Comparison of ENCODE assay signal across 8 cellular contexts in the genomic region with DNA sequence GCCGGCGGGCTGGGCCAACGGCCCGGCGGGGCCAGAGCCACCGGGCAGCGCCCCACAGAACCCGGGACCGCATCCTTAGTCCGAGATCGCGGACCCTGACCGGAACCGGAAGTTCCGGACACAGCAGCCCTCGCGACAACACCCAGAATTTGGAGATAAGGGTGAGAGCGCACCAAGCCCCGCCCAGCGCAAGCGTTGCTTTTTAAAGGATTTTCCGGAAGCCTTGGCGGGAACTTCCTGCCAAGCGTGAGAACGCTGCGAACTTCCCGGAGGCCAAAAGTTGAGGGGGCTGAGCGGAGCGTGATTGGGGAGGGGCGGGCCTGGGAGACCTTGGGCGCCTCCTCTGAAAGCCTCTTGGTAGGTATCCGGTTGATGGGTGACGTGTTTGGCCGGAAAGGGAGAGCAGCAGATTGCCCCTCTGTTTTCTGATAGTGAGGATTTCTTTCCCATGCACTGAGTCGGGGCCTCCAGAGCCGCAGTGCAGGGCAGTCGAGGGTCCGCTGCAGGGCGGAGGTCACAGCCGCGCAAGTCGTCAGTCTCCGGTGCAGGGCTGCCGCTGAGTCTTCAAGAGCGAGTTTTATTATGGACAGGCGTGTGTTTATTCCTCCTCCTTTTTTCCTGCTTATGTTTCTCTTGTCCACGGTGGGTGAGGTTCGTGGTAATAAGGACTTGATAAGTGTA. TPM values are rescaled to one million over a fixed set of nuclear protein-coding genes. Genes with fewer than 3 reads are reported as not detected.
DNase-seq lines count a peak whose midpoint lies in the region; ATAC-seq and TF ChIP-seq lines count a peak whose summit lies in the region.

A gene with protein sequence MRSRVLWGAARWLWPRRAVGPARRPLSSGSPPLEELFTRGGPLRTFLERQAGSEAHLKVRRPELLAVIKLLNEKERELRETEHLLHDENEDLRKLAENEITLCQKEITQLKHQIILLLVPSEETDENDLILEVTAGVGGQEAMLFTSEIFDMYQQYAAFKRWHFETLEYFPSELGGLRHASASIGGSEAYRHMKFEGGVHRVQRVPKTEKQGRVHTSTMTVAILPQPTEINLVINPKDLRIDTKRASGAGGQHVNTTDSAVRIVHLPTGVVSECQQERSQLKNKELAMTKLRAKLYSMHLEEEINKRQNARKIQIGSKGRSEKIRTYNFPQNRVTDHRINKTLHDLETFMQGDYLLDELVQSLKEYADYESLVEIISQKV (minus strand): TSS at position 97 of the 681 bp plus-strand sequence. CDS start 24 bp downstream, at position 73.

- under 1% methylated on average over 20 of the region's 48 CpGs for WGBS in suprapubic skin

- no peaks in the 10 kb centered on the region for H3K9me3 ChIP-seq in suprapubic skin

- no peak for TF ChIP-seq CTCF in HFFc6 (IDR thresholded peaks at IDR 0.05)
- TF ChIP-seq CTCF in NB4 (IDR thresholded peaks at IDR 0.05; ENCODE audit: low read depth, low read length): no peak
- TF ChIP-seq CTCF in suprapubic skin (IDR thresholded peaks at IDR 0.05): no peak

- peak; percentile 32 for TF ChIP-seq POLR2A in NB4 (IDR thresholded peaks at IDR 0.05; ENCODE audit: extremely low read depth, insufficient read length)
- peak; percentile 52 to 69 for TF ChIP-seq POLR2A in suprapubic skin (IDR thresholded peaks at IDR 0.05)

- H3K9me3 Mint-ChIP-seq in HFFc6: no peaks in the 10 kb centered on the region
- H3K9me3 Mint-ChIP-seq in activated naive CD4-positive, alpha-beta T cell treated with anti-CD3 and anti-CD28 coated beads, Interleukin-2, amount 50 U/mL, for 24 hours: no peaks in the 10 kb centered on the region

- H3K36me3 Mint-ChIP-seq in HFFc6 (ENCODE audit: low read depth): peaks cover 24% of the 10 kb centered on the region
- H3K36me3 Mint-ChIP-seq in activated naive CD4-positive, alpha-beta T cell treated with anti-CD3 and anti-CD28 coated beads, Interleukin-2, amount 50 U/mL, for 24 hours: peaks cover 13% of the 10 kb centered on the region

- ATAC-seq in SK-N-SH treated with all-trans-retinoic acid at 6 μM for 48 hours: peak; percentile 97

- H3K27me3 ChIP-seq in suprapubic skin: no peaks in the 10 kb centered on the region

- H3K27me3 Mint-ChIP-seq in HFFc6 (ENCODE audit: insufficient read depth): no peaks in the 10 kb centered on the region
- H3K27me3 Mint-ChIP-seq in activated naive CD4-positive, alpha-beta T cell treated with anti-CD3 and anti-CD28 coated beads, Interleukin-2, amount 50 U/mL, for 24 hours: no peaks in the 10 kb centered on the region

- H3K27ac Mint-ChIP-seq in HFFc6: peak within 1 kb of the TSS; percentile 91
- H3K27ac Mint-ChIP-seq in activated naive CD4-positive, alpha-beta T cell treated with anti-CD3 and anti-CD28 coated beads, Interleukin-2, amount 50 U/mL, for 24 hours: peak within 1 kb of the TSS; percentile 98

- H3K4me3 Mint-ChIP-seq in HFFc6: peak within 1 kb of the TSS; percentile 94
- peak within 1 kb of the TSS; percentile 96 for H3K4me3 Mint-ChIP-seq in activated naive CD4-positive, alpha-beta T cell treated with anti-CD3 and anti-CD28 coated beads, Interleukin-2, amount 50 U/mL, for 24 hours

- peak within 1 kb of the TSS; percentile 89 for H3K27ac ChIP-seq in suprapubic skin

- no peak for TF ChIP-seq EP300 in suprapubic skin (IDR thresholded peaks at IDR 0.05)

- peaks cover 5% of the 10 kb centered on the region for H3K36me3 ChIP-seq in suprapubic skin

- peaks cover 42% of the 10 kb centered on the region for H3K4me1 ChIP-seq in suprapubic skin

- H3K4me3 ChIP-seq in NB4 (ENCODE audit: low read depth, low read length) (peak within 1 kb of the TSS; percentile 81), suprapubic skin (peak within 1 kb of the TSS; percentile 83)

- DNase-seq in GM04504 (ENCODE audit: low read depth) (peak; percentile 87), HFFc6 (peak; percentile 94), NB4 (ENCODE audit: low read depth) (peak; percentile 97), globus pallidus (ENCODE audit: low spot score) (peak; percentile 92), nucleus accumbens (lab: John Stamatoyannopoulos, UW) (peak; percentile 56 to 95 (median 85)), suprapubic skin (ENCODE audit: low spot score in 2 of 2) (peak; percentile 95 to 96)

- H3K4me1 Mint-ChIP-seq in HFFc6 (ENCODE audit: low read depth): peaks cover 39% of the 10 kb centered on the region
- H3K4me1 Mint-ChIP-seq in activated naive CD4-positive, alpha-beta T cell treated with anti-CD3 and anti-CD28 coated beads, Interleukin-2, amount 50 U/mL, for 24 hours: peaks cover 43% of the 10 kb centered on the region

TF ChIP-seq in SK-N-SH treated with all-trans-retinoic acid at 6 μM for 48 hours, 23 proteins besides CTCF, POLR2A, EP300 and RAD21:
- TF ChIP-seq OSR1 (CRISPR knock-in tag; IDR thresholded peaks at IDR 0.05) (no peak), RARB (CRISPR knock-in tag; IDR thresholded peaks at IDR 0.05) (no peak), TCF4 (CRISPR knock-in tag; IDR thresholded peaks at IDR 0.05; ENCODE audit: borderline replicate concordance) (no peak), TOX (CRISPR knock-in tag; IDR thresholded peaks at IDR 0.05; ENCODE audit: borderline replicate concordance) (0 out of 2 replicates have a peak, but pooled peaks have one; percentile 41), ZNF565 (CRISPR knock-in tag; conservative IDR thresholded peaks at IDR 0.05; ENCODE audit: low read depth) (no peak), ZNF70 (CRISPR knock-in tag; IDR thresholded peaks at IDR 0.05) (no peak), ZC3H10 (CRISPR knock-in tag; IDR thresholded peaks at IDR 0.05) (no peak), ISL1 (CRISPR knock-in tag; IDR thresholded peaks at IDR 0.05) (no peak), ZFP30 (CRISPR knock-in tag; IDR thresholded peaks at IDR 0.05) (no peak)
- TF ChIP-seq, protein P1, sequence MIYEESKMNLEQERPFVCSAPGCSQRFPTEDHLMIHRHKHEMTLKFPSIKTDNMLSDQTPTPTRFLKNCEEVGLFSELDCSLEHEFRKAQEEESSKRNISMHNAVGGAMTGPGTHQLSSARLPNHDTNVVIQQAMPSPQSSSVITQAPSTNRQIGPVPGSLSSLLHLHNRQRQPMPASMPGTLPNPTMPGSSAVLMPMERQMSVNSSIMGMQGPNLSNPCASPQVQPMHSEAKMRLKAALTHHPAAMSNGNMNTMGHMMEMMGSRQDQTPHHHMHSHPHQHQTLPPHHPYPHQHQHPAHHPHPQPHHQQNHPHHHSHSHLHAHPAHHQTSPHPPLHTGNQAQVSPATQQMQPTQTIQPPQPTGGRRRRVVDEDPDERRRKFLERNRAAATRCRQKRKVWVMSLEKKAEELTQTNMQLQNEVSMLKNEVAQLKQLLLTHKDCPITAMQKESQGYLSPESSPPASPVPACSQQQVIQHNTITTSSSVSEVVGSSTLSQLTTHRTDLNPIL (CRISPR knock-in tag; IDR thresholded peaks at IDR 0.05; ENCODE audit: low read depth): no peak; the same call in 1 of the 2 replicates
- TF ChIP-seq, protein P2, sequence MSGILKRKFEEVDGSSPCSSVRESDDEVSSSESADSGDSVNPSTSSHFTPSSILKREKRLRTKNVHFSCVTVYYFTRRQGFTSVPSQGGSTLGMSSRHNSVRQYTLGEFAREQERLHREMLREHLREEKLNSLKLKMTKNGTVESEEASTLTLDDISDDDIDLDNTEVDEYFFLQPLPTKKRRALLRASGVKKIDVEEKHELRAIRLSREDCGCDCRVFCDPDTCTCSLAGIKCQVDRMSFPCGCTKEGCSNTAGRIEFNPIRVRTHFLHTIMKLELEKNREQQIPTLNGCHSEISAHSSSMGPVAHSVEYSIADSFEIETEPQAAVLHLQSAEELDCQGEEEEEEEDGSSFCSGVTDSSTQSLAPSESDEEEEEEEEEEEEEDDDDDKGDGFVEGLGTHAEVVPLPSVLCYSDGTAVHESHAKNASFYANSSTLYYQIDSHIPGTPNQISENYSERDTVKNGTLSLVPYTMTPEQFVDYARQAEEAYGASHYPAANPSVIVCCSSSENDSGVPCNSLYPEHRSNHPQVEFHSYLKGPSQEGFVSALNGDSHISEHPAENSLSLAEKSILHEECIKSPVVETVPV (CRISPR knock-in tag; IDR thresholded peaks at IDR 0.05): 0 out of 2 replicates have a peak, but pooled peaks have one; percentile 40
- TF ChIP-seq, protein P3, sequence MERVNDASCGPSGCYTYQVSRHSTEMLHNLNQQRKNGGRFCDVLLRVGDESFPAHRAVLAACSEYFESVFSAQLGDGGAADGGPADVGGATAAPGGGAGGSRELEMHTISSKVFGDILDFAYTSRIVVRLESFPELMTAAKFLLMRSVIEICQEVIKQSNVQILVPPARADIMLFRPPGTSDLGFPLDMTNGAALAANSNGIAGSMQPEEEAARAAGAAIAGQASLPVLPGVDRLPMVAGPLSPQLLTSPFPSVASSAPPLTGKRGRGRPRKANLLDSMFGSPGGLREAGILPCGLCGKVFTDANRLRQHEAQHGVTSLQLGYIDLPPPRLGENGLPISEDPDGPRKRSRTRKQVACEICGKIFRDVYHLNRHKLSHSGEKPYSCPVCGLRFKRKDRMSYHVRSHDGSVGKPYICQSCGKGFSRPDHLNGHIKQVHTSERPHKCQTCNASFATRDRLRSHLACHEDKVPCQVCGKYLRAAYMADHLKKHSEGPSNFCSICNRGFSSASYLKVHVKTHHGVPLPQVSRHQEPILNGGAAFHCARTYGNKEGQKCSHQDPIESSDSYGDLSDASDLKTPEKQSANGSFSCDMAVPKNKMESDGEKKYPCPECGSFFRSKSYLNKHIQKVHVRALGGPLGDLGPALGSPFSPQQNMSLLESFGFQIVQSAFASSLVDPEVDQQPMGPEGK (CRISPR knock-in tag; IDR thresholded peaks at IDR 0.05; ENCODE audit: borderline replicate concordance): 0 out of 2 replicates have a peak, but pooled peaks have one; percentile 44

RNA-seq across cellular contexts. Expression of the gene that starts here (rescaled TPM):
- 10 to 100 TPM; 25.1 to 33.4 (median 28.0) TPM for total RNA-seq in HFFc6 (2021; fragmentation: NEBNext Ultra II Directional; extraction: Animal tissue kit (Norgen Biotek cat#: 25700))
- 10 to 100 TPM; 10.7 to 16.5 (median 12.3) TPM for total RNA-seq in suprapubic skin

Comparison
In these comparisons a context has a peak if more than half of its experiments do, and no peak if none do; other contexts are left out.
1. Peak in every context shown above with its lines: DNase-seq, ATAC-seq, H3K4me3 ChIP-seq and H3K27ac ChIP-seq.